In the genomic region with DNA sequence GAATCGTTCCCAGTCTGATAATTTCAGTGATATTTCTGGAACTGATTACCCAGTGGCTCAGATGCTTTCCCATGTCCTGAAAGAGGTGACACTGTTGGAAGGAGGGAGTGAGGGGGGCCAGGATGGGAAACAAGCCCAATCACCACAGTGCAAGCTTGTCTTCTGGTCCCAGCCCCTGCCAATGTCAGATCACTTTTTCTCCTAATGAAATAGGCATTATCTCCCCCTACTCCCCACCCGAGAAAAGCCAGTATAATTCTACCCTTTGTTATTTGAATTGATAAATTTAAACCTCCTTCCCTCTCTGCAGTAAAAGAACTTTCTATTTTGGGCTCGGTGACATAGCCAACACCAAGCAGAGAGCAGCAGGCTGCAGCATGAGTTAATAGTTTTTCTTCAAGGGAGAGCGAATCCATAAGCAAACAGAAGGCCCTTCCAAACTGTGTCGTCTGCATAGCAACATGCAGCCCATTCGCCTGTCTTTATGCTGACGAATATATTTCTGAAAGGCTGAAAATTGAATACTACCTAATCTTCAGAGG, we compare ENCODE assay signal across 9 cellular contexts. TPM values are rescaled to one million over a fixed set of nuclear protein-coding genes. Genes with fewer than 3 reads are reported as not detected.
A peak's percentile ranks its signal among the peaks of the same experiment; 100 is the strongest.
DNase-seq lines count a peak whose midpoint lies in the region; ATAC-seq and TF ChIP-seq lines count a peak whose summit lies in the region.
"Had no signal": no experiment of that assay in that cellular context is flagged by ENCODE, and none has a peak within 500 bp of the region (broad histone marks: within the 10 kb centered on the region; RNA-seq: fewer than 3 reads in every experiment).

No MANE protein-coding gene starts in this region.

- intact Hi-C loops in esophagus squamous epithelium (cut with DNase I): no loop called here

- H3K4me1 ChIP-seq in esophagus squamous epithelium: peaks cover 3 to 27% (median 12%) of the 10 kb centered on the region in 3 donors
- peaks cover 4 to 29% of the 10 kb centered on the region in 2 donors for H3K4me1 ChIP-seq in muscle layer of duodenum (ENCODE audit: control insufficient read depth in 1 of 2, insufficient read depth in 2 of 2, low read length in 2 of 2)

- H3K9me3 ChIP-seq in esophagus squamous epithelium (no peaks in the 10 kb centered on the region), muscle layer of duodenum (ENCODE audit: control insufficient read depth in 1 of 2, low read length in 2 of 2) (no peaks in the 10 kb centered on the region)

- no peaks in the 10 kb centered on the region for H3K36me3 ChIP-seq in esophagus squamous epithelium
- H3K36me3 ChIP-seq in muscle layer of duodenum (ENCODE audit: control insufficient read depth in 1 of 2, insufficient read depth in 2 of 2, low read length in 2 of 2): no peaks in the 10 kb centered on the region

- TF ChIP-seq POLR2A in esophagus squamous epithelium (IDR thresholded peaks at IDR 0.05): no peak

- ATAC-seq in HG03442 (IDR thresholded peaks at IDR 0.05; ENCODE audit: unreplicated experiment) (no peak), HG02571 (IDR thresholded peaks at IDR 0.05; ENCODE audit: unreplicated experiment) (no peak), GM18511 (IDR thresholded peaks at IDR 0.05; ENCODE audit: unreplicated experiment) (no peak), GM18907 (IDR thresholded peaks at IDR 0.05; ENCODE audit: unreplicated experiment) (no peak)

- TF ChIP-seq CTCF in esophagus squamous epithelium (IDR thresholded peaks at IDR 0.05): no peak

- no peaks in the 10 kb centered on the region for H3K27me3 ChIP-seq in esophagus squamous epithelium
- no peaks in the 10 kb centered on the region for H3K27me3 ChIP-seq in muscle layer of duodenum (ENCODE audit: low read depth, low read length)

- DNase-seq in AG20443 (ENCODE audit: low spot score) (peak; percentile 37), NCI-H69 (lab: John Stamatoyannopoulos, UW) (peak; percentile 77), esophagus squamous epithelium (lab: John Stamatoyannopoulos, UW) (no peak)
- DNase-seq: DND-41 had no signal

- H3K4me3 ChIP-seq in esophagus squamous epithelium (no peak overlapping the region), muscle layer of duodenum (ENCODE audit: low read depth in 1 of 2, low read length in 2 of 2) (peak overlapping the region; percentile 5 to 24)

- 12% methylated on average over 7 of the region's 7 CpGs for WGBS in esophagus squamous epithelium, 2 donors

- H3K27ac ChIP-seq in esophagus squamous epithelium: peak overlapping the region; percentile 13 to 69 (median 64)
- peak overlapping the region; percentile 19 for H3K27ac ChIP-seq in muscle layer of duodenum (ENCODE audit: low read length)

RNA-seq across cellular contexts. Expression of a gene that starts 14.6 kb away (rescaled TPM):
- total RNA-seq in esophagus squamous epithelium: 100 to 1,000 TPM; 129 to 306 (median 215) TPM

Comparison
In these comparisons a context has a peak if more than half of its experiments do, and no peak if none do; other contexts are left out.
1. H3K4me3 ChIP-seq: peak in muscle layer of duodenum (2 of 2); none in esophagus squamous epithelium (0 of 4).